12 cellular contexts compared by ENCODE assay signal in genomic region chr2:180334514-180334913, GRCh38.
A peak's percentile ranks its signal among the peaks of the same experiment; 100 is the strongest.
DNase-seq lines count a peak whose midpoint lies in the region; ATAC-seq and TF ChIP-seq lines count a peak whose summit lies in the region.
"Had no signal": no experiment of that assay in that cellular context is flagged by ENCODE, and none has a peak within 500 bp of the region (broad histone marks: within the 10 kb centered on the region; RNA-seq: fewer than 3 reads in every experiment).

No MANE protein-coding gene starts in this region.

- no peaks in the 10 kb centered on the region for H3K79me2 ChIP-seq in OCI-LY7 (ENCODE audit: insufficient read depth, low read depth, low read length)
- no peaks in the 10 kb centered on the region for H3K79me2 ChIP-seq in GM23338 (replicated peaks; ENCODE audit: insufficient read depth)

- no peaks in the 10 kb centered on the region for H4K20me1 ChIP-seq in OCI-LY7 (ENCODE audit: insufficient read depth, low read length)
- no peaks in the 10 kb centered on the region for H4K20me1 ChIP-seq in GM23338 (replicated peaks; ENCODE audit: insufficient read depth)

- H3F3A ChIP-seq in GM23338 (replicated peaks; ENCODE audit: low read depth), result no peaks in the 10 kb centered on the region

- no peaks in the 10 kb centered on the region for H3K9me2 ChIP-seq in OCI-LY7 (ENCODE audit: insufficient read depth, low read length)
- H3K9me2 ChIP-seq in GM23338 (ENCODE audit: insufficient read depth), result peaks cover 3% of the 10 kb centered on the region; the same call in 1 of the 2 replicates

- no peak overlapping the region for H3K27ac Mint-ChIP-seq in GM23338
- H3K27ac Mint-ChIP-seq: activated CD4-positive, alpha-beta memory T cell treated with anti-CD3 and anti-CD28 coated beads, Interleukin-2, amount 10 ng/mL, durations not matched to agents 7 days and 5 days; CD8-positive, alpha-beta memory T cell had no signal

- POLR2A ChIA-PET in OCI-LY7 (lab: Charles Lee), result interaction anchor here (1.2 to 1.3 kb wide), 2 partner anchors 15 to 27 kb away, joined by 3 to 5 read pairs; no protein-coding TSS in a partner anchor

- intact Hi-C loops in OCI-LY7 (cut with micrococcal nuclease; ENCODE audit: unreplicated experiment), result no loop called here

- peak; percentile 81 for DNase-seq in OCI-LY7 (ENCODE audit: low spot score)
- no peak for DNase-seq in CD1c-positive myeloid dendritic cell (ENCODE audit: extremely low spot score)
- DNase-seq in activated CD8-positive, alpha-beta memory T cell treated with anti-CD3 and anti-CD28 coated beads for 24 hours, result no peak
- DNase-seq in foreskin fibroblast, result no peak
- DNase-seq in GM23338 (ENCODE audit: low spot score), result no peak
- DNase-seq: activated CD4-positive, alpha-beta memory T cell treated with anti-CD3 and anti-CD28 coated beads, Interleukin-2, amount 10 ng/mL, durations not matched to agents 7 days and 5 days; CD8-positive, alpha-beta memory T cell; GM23248; NCI-H1105 treated with DMSO at 0.1 percent for 48 hours had no signal

- no peak overlapping the region for H3K4me3 ChIP-seq in OCI-LY7 (ENCODE audit: low read depth, low read length, poor library complexity, severe bottlenecking)
- no peak overlapping the region for H3K4me3 ChIP-seq in foreskin fibroblast (ENCODE audit: low read depth in 1 of 2, low read length in 2 of 2)
- H3K4me3 ChIP-seq in GM23338, result no peak overlapping the region
- H3K4me3 ChIP-seq: GM23248 had no signal

- peaks cover 3% of the 10 kb centered on the region; the same call in 1 of the 2 replicates for H3K36me3 ChIP-seq in OCI-LY7 (ENCODE audit: insufficient read depth, low read length)
- H3K36me3 ChIP-seq in GM23338 (ENCODE audit: insufficient read depth), result no peaks in the 10 kb centered on the region; the same call in 1 of the 2 replicates

- ATAC-seq in GM18519 (IDR thresholded peaks at IDR 0.05; ENCODE audit: low FRiP score, unreplicated experiment) (peak; percentile 100), GM21528 (IDR thresholded peaks at IDR 0.05; ENCODE audit: low FRiP score, unreplicated experiment) (peak; percentile 100), HG03139 (IDR thresholded peaks at IDR 0.05; ENCODE audit: unreplicated experiment) (peak; percentile 99), GM23338 (no peak)

- peaks cover 47% of the 10 kb centered on the region for H3K9me3 Mint-ChIP-seq in GM23338

- H3K4me1 Mint-ChIP-seq in GM23338, result no peaks in the 10 kb centered on the region
- H3K4me1 Mint-ChIP-seq: activated CD4-positive, alpha-beta memory T cell treated with anti-CD3 and anti-CD28 coated beads, Interleukin-2, amount 10 ng/mL, durations not matched to agents 7 days and 5 days; CD8-positive, alpha-beta memory T cell had no signal

- peaks cover 33% of the 10 kb centered on the region; the same call in 2 of the 3 replicates for H3K36me3 Mint-ChIP-seq in GM23338 (ENCODE audit: low read depth)

- no peak overlapping the region for H3K4me3 Mint-ChIP-seq in GM23338
- H3K4me3 Mint-ChIP-seq: activated CD4-positive, alpha-beta memory T cell treated with anti-CD3 and anti-CD28 coated beads, Interleukin-2, amount 10 ng/mL, durations not matched to agents 7 days and 5 days; CD8-positive, alpha-beta memory T cell had no signal

- BruUV-seq in OCI-LY7 (replicated peaks; lab: Mats Ljungman, UMichigan), result no TSS peak

- H2AFZ ChIP-seq in OCI-LY7 (ENCODE audit: low read length), result peak overlapping the region; percentile 35; the same call in 1 of the 2 replicates
- no peak overlapping the region for H2AFZ ChIP-seq in GM23338
- H2AFZ ChIP-seq: GM23248 had no signal

- no peaks in the 10 kb centered on the region for H3K27me3 ChIP-seq in GM23338 (ENCODE audit: insufficient read depth)

- H3K4me2 ChIP-seq in OCI-LY7 (ENCODE audit: low read length) (peak overlapping the region; percentile 42), GM23338 (no peak overlapping the region)

- H3K4me1 ChIP-seq in OCI-LY7 (ENCODE audit: insufficient read depth, low read length, poor library complexity, severe bottlenecking), result peaks cover 18% of the 10 kb centered on the region
- H3K4me1 ChIP-seq in GM23338 (ENCODE audit: insufficient read depth), result no peaks in the 10 kb centered on the region

- no peaks in the 10 kb centered on the region for H3K27me3 Mint-ChIP-seq in GM23338 (ENCODE audit: insufficient read depth, low read depth, poor library complexity)
- H3K27me3 Mint-ChIP-seq: activated CD4-positive, alpha-beta memory T cell treated with anti-CD3 and anti-CD28 coated beads, Interleukin-2, amount 10 ng/mL, durations not matched to agents 7 days and 5 days had no signal

- TF ChIP-seq CTCF in OCI-LY7 (conservative IDR thresholded peaks at IDR 0.05; ENCODE audit: low read length), result no peak
- no peak for TF ChIP-seq CTCF in foreskin fibroblast (IDR thresholded peaks at IDR 0.05; ENCODE audit: low read depth, low read length)
- TF ChIP-seq CTCF in GM23338 (conservative IDR thresholded peaks at IDR 0.05; ENCODE audit: low read depth in 2 of 2), result no peak

- peaks cover 36% of the 10 kb centered on the region for H3K9me3 ChIP-seq in OCI-LY7 (ENCODE audit: low read length)

- CTCF ChIA-PET in OCI-LY7 (lab: Charles Lee; ENCODE audit: unreplicated experiment), result no interaction called here

- H3K27ac ChIP-seq in OCI-LY7 (ENCODE audit: low read depth, low read length, poor library complexity, severe bottlenecking), result peak overlapping the region; percentile 78
- H3K27ac ChIP-seq in GM23338 (ENCODE audit: low read depth), result no peak overlapping the region
- H3K27ac ChIP-seq: GM23248 had no signal

TF ChIP-seq in GM23338, 12 proteins besides CTCF, POLR2A, EP300 and RAD21 (continues in another document):
- TF ChIP-seq ZNF114 (CRISPR knock-in tag; IDR thresholded peaks at IDR 0.05) (no peak), CREB1 (CRISPR knock-in tag; IDR thresholded peaks at IDR 0.05; ENCODE audit: low read depth) (no peak), ZNF331 (CRISPR knock-in tag; IDR thresholded peaks at IDR 0.05; ENCODE audit: low read depth) (no peak), REST (IDR thresholded peaks at IDR 0.05; ENCODE audit: unreplicated experiment) (no peak), EZH2 (IDR thresholded peaks at IDR 0.05; ENCODE audit: low read depth, unreplicated experiment) (no peak), JUNB (IDR thresholded peaks at IDR 0.05; ENCODE audit: unreplicated experiment) (no peak)
